In the genomic region with DNA sequence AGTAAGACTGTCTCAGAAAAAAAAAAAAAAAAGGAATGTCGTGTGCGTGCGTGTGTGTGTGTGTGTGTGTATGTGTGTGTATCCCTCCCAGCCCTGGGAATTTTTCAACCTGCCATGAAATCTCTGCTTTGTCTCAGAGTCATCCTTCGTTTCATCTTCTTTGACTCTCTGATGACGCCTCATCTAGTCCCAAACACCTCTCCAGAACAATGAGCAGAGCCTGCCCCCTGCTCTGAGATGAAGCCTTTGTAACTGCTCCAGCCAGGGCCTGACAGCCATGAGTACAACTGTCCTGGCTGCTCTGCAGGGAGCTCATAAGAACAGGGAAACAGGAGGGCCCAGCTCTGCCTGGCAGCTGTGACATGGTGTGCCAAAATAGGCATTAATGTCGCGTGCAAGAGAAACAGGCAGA, we compare ENCODE assay signal across 12 cellular contexts.
DNase-seq lines count a peak whose midpoint lies in the region; TF ChIP-seq lines count a peak whose summit lies in the region.
"Had no signal": no experiment of that assay in that cellular context is flagged by ENCODE, and none has a peak within 500 bp of the region (broad histone marks: within the 10 kb centered on the region; RNA-seq: fewer than 3 reads in every experiment).

No MANE protein-coding gene starts in this region.

- no peak overlapping the region for H3K18ac ChIP-seq in H9 (ENCODE audit: insufficient read length, low read depth, low read length)

- H4K91ac ChIP-seq in H9 (ENCODE audit: insufficient read length, low read depth, low read length): no peak overlapping the region

- H2AK5ac ChIP-seq in H9 (ENCODE audit: insufficient read length, low read length): no peak overlapping the region

- no peaks in the 10 kb centered on the region for H3K27me3 ChIP-seq in sigmoid colon
- no peaks in the 10 kb centered on the region for H3K27me3 ChIP-seq in H9 (ENCODE audit: insufficient read depth, low read length)
- H3K27me3 ChIP-seq: suprapubic skin had no signal

- H2BK5ac ChIP-seq in H9 (ENCODE audit: insufficient read length, low read length): no peak overlapping the region

- H3K27me3 Mint-ChIP-seq in H9 (ENCODE audit: low read depth): peaks cover 2% of the 10 kb centered on the region; the same call in 1 of the 2 replicates
- H3K27me3 Mint-ChIP-seq: activated naive CD8-positive, alpha-beta T cell had no signal

- H3K79me2 ChIP-seq in H9 (ENCODE audit: insufficient read depth, low read length): no peaks in the 10 kb centered on the region

- no peak overlapping the region for H4K8ac ChIP-seq in H9 (replicated peaks; ENCODE audit: insufficient read length, low read depth, low read length)

- 74 to 88% methylated on average over 7 of the region's 7 CpGs for whole genome bisulfite sequencing in sigmoid colon, 2 donors
- no CpG with 5 or more reads among the region's 7 CpGs for WGBS in H9 (ENCODE audit: extremely low coverage, insufficient read length, low lambda C conversion rate)

- no peak overlapping the region for H3K4me3 Mint-ChIP-seq in H9
- H3K4me3 Mint-ChIP-seq: activated naive CD8-positive, alpha-beta T cell had no signal

- no peaks in the 10 kb centered on the region for H3K36me3 Mint-ChIP-seq in H9 (ENCODE audit: insufficient read depth in 1 of 3, low read depth in 3 of 3)
- H3K36me3 Mint-ChIP-seq: activated naive CD8-positive, alpha-beta T cell had no signal

- H3K9me3 ChIP-seq in sigmoid colon (no peaks in the 10 kb centered on the region), H9 (ENCODE audit: control insufficient read depth, low read depth, low read length) (no peaks in the 10 kb centered on the region)
- H3K9me3 ChIP-seq: suprapubic skin had no signal

- no peaks in the 10 kb centered on the region for H3K36me3 ChIP-seq in sigmoid colon
- H3K36me3 ChIP-seq: suprapubic skin had no signal

- no peak overlapping the region for H2BK120ac ChIP-seq in H9 (ENCODE audit: low read depth, low read length, poor library complexity, severe bottlenecking)

- H3K4ac ChIP-seq in H9 (ENCODE audit: low read depth, low read length): no peak overlapping the region

- H3K4me2 ChIP-seq in H9 (ENCODE audit: insufficient read depth, insufficient read length, low read length): no peak overlapping the region

- intact Hi-C loops in sigmoid colon (cut with DNase I): no loop called here

- no peaks in the 10 kb centered on the region for H3K23me2 ChIP-seq in H9 (ENCODE audit: insufficient read length, low read depth, low read length, poor library complexity, severe bottlenecking)

- no peak overlapping the region for H3K23ac ChIP-seq in H9 (ENCODE audit: insufficient read length, low read depth, low read length)

- no peak overlapping the region for H2BK15ac ChIP-seq in H9 (ENCODE audit: low read depth, low read length)

- no peak overlapping the region for H4K5ac ChIP-seq in H9 (ENCODE audit: insufficient read length, low read depth, low read length)

- H3K27ac Mint-ChIP-seq in H9: no peak overlapping the region
- H3K27ac Mint-ChIP-seq: activated naive CD8-positive, alpha-beta T cell had no signal

- H3K9ac ChIP-seq in H9 (ENCODE audit: extremely low read depth, insufficient read length, low read length): no peak overlapping the region

- H2BK12ac ChIP-seq in H9 (ENCODE audit: insufficient read length, low read depth, low read length): no peak overlapping the region

- no peak overlapping the region for H3T11ph ChIP-seq in H9 (ENCODE audit: low read length)

- H3K56ac ChIP-seq in H9 (ENCODE audit: insufficient read length, low read depth, low read length): no peak overlapping the region

- no peak for TF ChIP-seq CTCF in sigmoid colon (IDR thresholded peaks at IDR 0.05)
- no peak for TF ChIP-seq CTCF in H9 (conservative IDR thresholded peaks at IDR 0.05)

- H3K9me3 Mint-ChIP-seq in H9: no peaks in the 10 kb centered on the region

- peak in 1 of 4 donors; percentile 24 for TF ChIP-seq EP300 in sigmoid colon (IDR thresholded peaks at IDR 0.05)

- H3K79me1 ChIP-seq in H9 (ENCODE audit: insufficient read depth, low read depth, low read length, poor library complexity, severe bottlenecking): no peaks in the 10 kb centered on the region

- no peak for TF ChIP-seq POLR2A in sigmoid colon (IDR thresholded peaks at IDR 0.05)

- H3K4me1 Mint-ChIP-seq in H9: peaks cover 8 to 12% of the 10 kb centered on the region in 2 experiments

- H3K27ac ChIP-seq in sigmoid colon (peak overlapping the region in 3 of 4 donors; percentile 24 to 60 (median 48)), H9 (ENCODE audit: insufficient read length, low read depth, low read length) (no peak overlapping the region)
- H3K27ac ChIP-seq: suprapubic skin had no signal

- no peak overlapping the region for H2BK20ac ChIP-seq in H9 (ENCODE audit: low read depth, low read length, poor library complexity, severe bottlenecking)

- no peak overlapping the region for H3K4me3 ChIP-seq in sigmoid colon
- H3K4me3 ChIP-seq: suprapubic skin had no signal

- DNase-seq in NCI-H1417 (lab: John Stamatoyannopoulos, UW) (peak; percentile 6 to 41 (median 10)), NCI-H1417 treated with DMSO at 0.1 percent for 48 hours (lab: John Stamatoyannopoulos, UW) (no peak), NCI-H345 treated with DMSO at 0.1 percent for 48 hours (lab: John Stamatoyannopoulos, UW; ENCODE audit: unreplicated experiment) (peak; percentile 65), globus pallidus (ENCODE audit: low spot score) (peak; percentile 65), sigmoid colon (peak; percentile 77), H9 (no peak), KBM-7 (no peak)
- DNase-seq in activated CD8-positive, alpha-beta memory T cell treated with anti-CD3 and anti-CD28 coated beads, Interleukin-2, amount 50 U/mL, for 48 hours: no peak
- DNase-seq: 8988T, NCI-H510A had no signal

- peaks cover 0 to 16% (median 12%) of the 10 kb centered on the region in 4 donors for H3K4me1 ChIP-seq in sigmoid colon
- no peaks in the 10 kb centered on the region for H3K4me1 ChIP-seq in H9 (ENCODE audit: insufficient read depth, low read length)
- H3K4me1 ChIP-seq: suprapubic skin had no signal

- no peaks in the 10 kb centered on the region for H4K20me1 ChIP-seq in H9 (ENCODE audit: control insufficient read depth, insufficient read depth, insufficient read length)

- no peak overlapping the region for H2AFZ ChIP-seq in H9 (ENCODE audit: low read length)

- no peak overlapping the region for H3K14ac ChIP-seq in H9 (ENCODE audit: insufficient read depth, low read length)

- in situ Hi-C loops in KBM-7 (cut with MboI; ENCODE audit: low pct_unique_long_range_greater_than_20kb, low sequenced_read_pairs): no loop called here

Comparison
In these comparisons a context has a peak if more than half of its experiments do, and no peak if none do; other contexts are left out.
1. DNase-seq: peak in NCI-H1417 (3 of 3), NCI-H345 treated with DMSO at 0.1 percent for 48 hours (single experiment), globus pallidus (single experiment) and sigmoid colon (single experiment); none in NCI-H1417 treated with DMSO at 0.1 percent for 48 hours (single experiment), H9 (single experiment), KBM-7 (single experiment) and activated CD8-positive, alpha-beta memory T cell treated with anti-CD3 and anti-CD28 coated beads, Interleukin-2, amount 50 U/mL, for 48 hours (single experiment).